In genomic region chr19:7624810-7625209, GRCh38 we compare ENCODE assay signal across 10 cellular contexts. TPM values are rescaled to one million over a fixed set of nuclear protein-coding genes. Genes with fewer than 3 reads are reported as not detected.
"Had no signal": no experiment of that assay in that cellular context is flagged by ENCODE, and none has a peak within 500 bp of the region (broad histone marks: within the 10 kb centered on the region; RNA-seq: fewer than 3 reads in every experiment).

No MANE protein-coding gene starts in this region.

- H2AFZ ChIP-seq: GM23338 had no signal

- H3K4me3 ChIP-seq: GM23338 had no signal

- H3K4me2 ChIP-seq: GM23338, KMS-11 had no signal

- H3K4me3 Mint-ChIP-seq: GM23338, H9 had no signal

- H3K27ac ChIP-seq: HL-60, KMS-11 had no signal

- H3K9me3 Mint-ChIP-seq: GM23338, H9 had no signal

- H3K9ac ChIP-seq: KMS-11 had no signal

- ATAC-seq: GM23338 had no signal

- DNase-seq: H9, HCEC 1CT, IMR-90, KBM-7 had no signal

- FAIRE-seq: H1, H54 had no signal

- H3K27ac Mint-ChIP-seq: GM23338, H9 had no signal

RNA-seq across cellular contexts. Expression of gene PCP2, which starts 8.7 kb away (rescaled TPM):
- total RNA-seq: GM23338, H1, H9, HT1080, IMR-90 had no signal
- polyA plus RNA-seq: GM23338, H1, IMR-90 had no signal

RNA-seq across cellular contexts. Expression of gene CAMSAP3, which starts 29.1 kb away (rescaled TPM):
- total RNA-seq: HT1080, IMR-90 had no signal
- polyA plus RNA-seq: IMR-90 had no signal
